In genomic region chr1:1117469-1117831, GRCh38 we compare ENCODE assay signal across 13 cellular contexts. TPM values are rescaled to one million over a fixed set of nuclear protein-coding genes. Genes with fewer than 3 reads are reported as not detected.
DNase-seq lines count a peak whose midpoint lies in the region; ATAC-seq lines count a peak whose summit lies in the region.
"Had no signal": no experiment of that assay in that cellular context is flagged by ENCODE, and none has a peak within 500 bp of the region (broad histone marks: within the 10 kb centered on the region; RNA-seq: fewer than 3 reads in every experiment).

No MANE protein-coding gene starts in this region.

- peaks cover 16% of the 10 kb centered on the region for H3K4me1 Mint-ChIP-seq in activated naive CD4-positive, alpha-beta T cell treated with anti-CD3 and anti-CD28 coated beads, Interleukin-2, amount 50 U/mL, for 24 hours
- H3K4me1 Mint-ChIP-seq in T-helper 17 cell: peaks cover 11% of the 10 kb centered on the region
- H3K4me1 Mint-ChIP-seq in immature natural killer cell: peaks cover 4 to 7% of the 10 kb centered on the region in 2 donors
- peaks cover 5 to 23% of the 10 kb centered on the region in 2 donors for H3K4me1 Mint-ChIP-seq in stimulated activated naive B cell treated with anti-CD40 and anti-IgM and Interleukin-4, amounts not matched to agents 10 μg/mL and 1 μg/mL and 100 μg/mL, for 72 hours

- H3K27me3 Mint-ChIP-seq in activated naive CD4-positive, alpha-beta T cell treated with anti-CD3 and anti-CD28 coated beads, Interleukin-2, amount 50 U/mL, for 24 hours: no peaks in the 10 kb centered on the region
- H3K27me3 Mint-ChIP-seq in T-helper 17 cell: no peaks in the 10 kb centered on the region
- H3K27me3 Mint-ChIP-seq in immature natural killer cell (ENCODE audit: low read depth in 3 of 3): peaks cover 0 to 3% (median 0%) of the 10 kb centered on the region in 3 donors
- H3K27me3 Mint-ChIP-seq in stimulated activated naive B cell treated with anti-CD40 and anti-IgM and Interleukin-4, amounts not matched to agents 10 μg/mL and 1 μg/mL and 100 μg/mL, for 72 hours: peaks cover 0 to 9% of the 10 kb centered on the region in 2 donors

- H3K9me3 Mint-ChIP-seq in activated naive CD4-positive, alpha-beta T cell treated with anti-CD3 and anti-CD28 coated beads, Interleukin-2, amount 50 U/mL, for 24 hours: no peaks in the 10 kb centered on the region
- H3K9me3 Mint-ChIP-seq in immature natural killer cell: peaks cover 0 to 3% (median 0%) of the 10 kb centered on the region in 6 donors
- peaks cover 0 to 8% of the 10 kb centered on the region in 2 donors for H3K9me3 Mint-ChIP-seq in stimulated activated naive B cell treated with anti-CD40 and anti-IgM and Interleukin-4, amounts not matched to agents 10 μg/mL and 1 μg/mL and 100 μg/mL, for 72 hours

- H3K4me3 Mint-ChIP-seq in activated naive CD4-positive, alpha-beta T cell treated with anti-CD3 and anti-CD28 coated beads, Interleukin-2, amount 50 U/mL, for 24 hours: peak overlapping the region; percentile 63
- H3K4me3 Mint-ChIP-seq in T-helper 17 cell (peak overlapping the region; percentile 71), immature natural killer cell (peak overlapping the region; percentile 25 to 51 (median 39))
- H3K4me3 Mint-ChIP-seq in stimulated activated naive B cell treated with anti-CD40 and anti-IgM and Interleukin-4, amounts not matched to agents 10 μg/mL and 1 μg/mL and 100 μg/mL, for 72 hours: peak overlapping the region; percentile 25 to 96

- peaks cover 7% of the 10 kb centered on the region for H3K36me3 Mint-ChIP-seq in activated naive CD4-positive, alpha-beta T cell treated with anti-CD3 and anti-CD28 coated beads, Interleukin-2, amount 50 U/mL, for 24 hours
- H3K36me3 Mint-ChIP-seq in T-helper 17 cell (ENCODE audit: low read depth) (peaks cover 3% of the 10 kb centered on the region), immature natural killer cell (peaks cover 0 to 5% (median 0%) of the 10 kb centered on the region in 3 donors)
- peaks cover 12 to 17% of the 10 kb centered on the region in 2 donors for H3K36me3 Mint-ChIP-seq in stimulated activated naive B cell treated with anti-CD40 and anti-IgM and Interleukin-4, amounts not matched to agents 10 μg/mL and 1 μg/mL and 100 μg/mL, for 72 hours

- ATAC-seq in T-helper 17 cell: no peak
- no peak for ATAC-seq in stimulated activated naive B cell treated with anti-CD40 and anti-IgM and Interleukin-4, amounts not matched to agents 10 μg/mL and 1 μg/mL and 100 μg/mL, for 72 hours (replicated peaks)
- ATAC-seq: gastrocnemius medialis had no signal

- DNase-seq in activated naive CD4-positive, alpha-beta T cell treated with anti-CD3 and anti-CD28 coated beads, Interleukin-2, amount 50 U/mL, for 16 hours: no peak
- no peak for DNase-seq in T-helper 17 cell
- DNase-seq in immature natural killer cell: no peak
- DNase-seq in stimulated activated naive B cell treated with anti-CD40 and anti-IgM and Interleukin-4, amounts not matched to agents 10 μg/mL and 1 μg/mL and 100 μg/mL, for 72 hours: no peak
- DNase-seq in globus pallidus (ENCODE audit: low spot score): no peak
- DNase-seq in SK-N-DZ (ENCODE audit: low spot score): no peak
- no peak for DNase-seq in NCI-H774 (lab: John Stamatoyannopoulos, UW)
- DNase-seq: activated CD4-positive, CD25-positive, alpha-beta regulatory T cell; cortex of kidney; gastrocnemius medialis; MG63 had no signal

- no peaks in the 10 kb centered on the region for H3K9me3 ChIP-seq in T-helper 17 cell (ENCODE audit: control insufficient read depth, low read length, poor library complexity, severe bottlenecking)

- H3K27ac Mint-ChIP-seq in activated naive CD4-positive, alpha-beta T cell treated with anti-CD3 and anti-CD28 coated beads, Interleukin-2, amount 50 U/mL, for 24 hours: no peak overlapping the region
- H3K27ac Mint-ChIP-seq in T-helper 17 cell: no peak overlapping the region
- no peak overlapping the region for H3K27ac Mint-ChIP-seq in immature natural killer cell
- H3K27ac Mint-ChIP-seq in stimulated activated naive B cell treated with anti-CD40 and anti-IgM and Interleukin-4, amounts not matched to agents 10 μg/mL and 1 μg/mL and 100 μg/mL, for 72 hours: no peak overlapping the region

RNA-seq across cellular contexts. Expression of gene C1orf159, which starts 1.6 kb away (rescaled TPM):
- total RNA-seq in T-helper 17 cell: 10 to 100 TPM; 13.4 to 17.1 TPM
- polyA plus RNA-seq in immature natural killer cell: 1 to 10 TPM in 2 of 3 donors, under 1 TPM in 1; 0.99 to 7.5 (median 4.1) TPM
- 25.1 and 29.9 TPM in 2 replicates for polyA plus RNA-seq in SK-N-DZ (2014; cell fraction: cytosol; rRNA removed)
- 68.9 and 148 TPM in 2 replicates for polyA plus RNA-seq in SK-N-DZ (2014; cell fraction: nucleus; rRNA removed)

RNA-seq across cellular contexts. Expression of gene RNF223, which starts 43.3 kb away (rescaled TPM):
- not detected for total RNA-seq in T-helper 17 cell
- polyA plus RNA-seq in immature natural killer cell: not detected
- not detected in 2 replicates for polyA plus RNA-seq in SK-N-DZ (2014; cell fraction: cytosol; rRNA removed)
- polyA plus RNA-seq in SK-N-DZ (2014; cell fraction: nucleus; rRNA removed): not detected in 2 replicates
- total RNA-seq: gastrocnemius medialis, omental fat pad had no signal

RNA-seq across cellular contexts. Expression of gene TTLL10, which starts 56.2 kb away (rescaled TPM):
- 1 to 10 TPM in 1 of 2 donors, under 1 TPM in 1; 0.86 to 2.5 TPM for total RNA-seq in T-helper 17 cell
- under 1 TPM; 0.68 to 0.83 (median 0.69) TPM for polyA plus RNA-seq in immature natural killer cell
- polyA plus RNA-seq in SK-N-DZ (2014; cell fraction: cytosol; rRNA removed): not detected in 2 replicates
- not detected in 2 replicates for polyA plus RNA-seq in SK-N-DZ (2014; cell fraction: nucleus; rRNA removed)
